Comparison of ENCODE assay signal across 8 cellular contexts in the genomic region with DNA sequence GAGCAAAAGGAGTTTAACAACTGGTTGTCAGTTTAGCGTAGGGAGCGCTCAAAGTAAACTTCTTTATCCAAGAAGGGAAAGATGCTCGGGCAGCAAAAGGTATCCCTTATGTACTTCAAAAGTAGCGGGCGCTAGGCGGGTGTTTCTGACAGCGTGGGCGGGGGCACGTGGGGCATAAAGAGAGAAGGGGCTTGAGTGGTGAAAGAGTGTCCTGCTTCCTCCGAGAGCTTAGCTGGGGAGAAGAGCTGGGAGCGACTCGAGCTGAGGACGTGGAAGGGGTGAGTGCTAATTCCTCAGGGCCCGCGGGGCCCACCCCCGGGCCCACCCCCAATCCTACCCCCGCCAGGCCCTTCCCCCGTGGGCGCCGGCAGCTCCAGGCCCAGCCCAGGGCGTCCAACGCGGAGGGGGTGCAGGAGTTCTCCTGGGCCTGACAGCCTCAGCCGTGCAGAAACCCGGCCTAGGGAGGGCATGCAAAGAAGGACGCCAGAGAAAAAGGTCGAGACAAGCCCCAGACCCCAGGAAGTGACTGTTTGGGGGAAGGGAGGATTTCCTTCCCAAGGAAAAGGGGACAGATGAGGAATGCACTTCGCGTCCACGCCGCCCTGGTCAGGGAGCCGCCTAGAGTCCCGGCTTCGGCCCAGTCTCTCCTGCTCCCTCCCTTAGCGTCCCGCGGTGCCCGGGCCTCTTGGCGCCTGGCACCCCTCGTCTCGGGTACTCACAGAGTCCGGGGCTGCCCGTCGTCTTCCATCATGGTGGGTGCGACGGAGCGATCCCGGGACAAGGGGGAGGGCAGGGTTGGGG. TPM values are rescaled to one million over a fixed set of nuclear protein-coding genes. Genes with fewer than 3 reads are reported as not detected.
A peak's percentile ranks its signal among the peaks of the same experiment; 100 is the strongest.
DNase-seq lines count a peak whose midpoint lies in the region; ATAC-seq and FAIRE-seq lines count a peak whose summit lies in the region.

No MANE protein-coding gene starts in this region.

- ATAC-seq in HG03354 (IDR thresholded peaks at IDR 0.05; ENCODE audit: poor library complexity, severe bottlenecking, unreplicated experiment) (peak; percentile 12), HG03469 (IDR thresholded peaks at IDR 0.05; ENCODE audit: unreplicated experiment) (no peak)

- H3K9me3 ChIP-seq in iPS-18a (ENCODE audit: control insufficient read depth, low read depth, low read length) (no peaks in the 10 kb centered on the region), small intestine (ENCODE audit: control insufficient read depth, low read depth) (no peaks in the 10 kb centered on the region)

- H3K27ac Mint-ChIP-seq in T-helper 2 cell treated with Interferon-gamma antibody and Interleukin-4, amounts not matched to agents 5 μg/mL and 100 μg/mL, for 36 hours: peak overlapping the region; percentile 86

- H3K4me3 ChIP-seq in iPS-18a (ENCODE audit: low read length) (peak overlapping the region; percentile 98), small intestine (ENCODE audit: low read depth in 1 of 2, low read length in 2 of 2) (peak overlapping the region; percentile 97 to 99)

- DNase-seq in NCI-H345 (lab: John Stamatoyannopoulos, UW) (peak; percentile 38), NCI-H345 treated with DMSO at 0.1 percent for 48 hours (lab: John Stamatoyannopoulos, UW; ENCODE audit: unreplicated experiment) (no peak), astrocyte of the hippocampus (ENCODE audit: low read depth, low spot score) (peak; percentile 57), small intestine (peak; percentile 35)
- DNase-seq in T-helper 2 cell treated with Interferon-gamma antibody and Interleukin-4, amounts not matched to agents 5 μg/mL and 100 μg/mL, for 36 hours (ENCODE audit: low spot score): peak; percentile 64

- peaks cover 46% of the 10 kb centered on the region for H3K4me1 Mint-ChIP-seq in T-helper 2 cell treated with Interferon-gamma antibody and Interleukin-4, amounts not matched to agents 5 μg/mL and 100 μg/mL, for 36 hours (ENCODE audit: low read depth)

- H3K27me3 ChIP-seq in iPS-18a (ENCODE audit: control insufficient read depth, insufficient read depth, low read length) (no peaks in the 10 kb centered on the region), small intestine (ENCODE audit: control insufficient read depth in 2 of 2, insufficient read depth in 2 of 2, low read length in 2 of 2) (no peaks in the 10 kb centered on the region)

- peak overlapping the region; percentile 95 for H3K9ac ChIP-seq in iPS-18a (ENCODE audit: low read length)

- H3K27ac ChIP-seq in iPS-18a (ENCODE audit: low read length): peak overlapping the region; percentile 71
- H3K27ac ChIP-seq in small intestine (ENCODE audit: low read depth in 1 of 2, low read length in 1 of 2): peak overlapping the region; percentile 96 to 99

- H3K4me3 Mint-ChIP-seq in T-helper 2 cell treated with Interferon-gamma antibody and Interleukin-4, amounts not matched to agents 5 μg/mL and 100 μg/mL, for 36 hours: peak overlapping the region; percentile 93

- no peaks in the 10 kb centered on the region for H3K9me3 Mint-ChIP-seq in T-helper 2 cell treated with Interferon-gamma antibody and Interleukin-4, amounts not matched to agents 5 μg/mL and 100 μg/mL, for 36 hours

- no peak for FAIRE-seq in small intestine (lab: Jason Lieb, UNC)

- peaks cover 28% of the 10 kb centered on the region for H3K36me3 Mint-ChIP-seq in T-helper 2 cell treated with Interferon-gamma antibody and Interleukin-4, amounts not matched to agents 5 μg/mL and 100 μg/mL, for 36 hours (ENCODE audit: low read depth)

- H3K36me3 ChIP-seq in iPS-18a (ENCODE audit: control insufficient read depth, low read depth, low read length) (no peaks in the 10 kb centered on the region), small intestine (ENCODE audit: control insufficient read depth in 2 of 2, insufficient read depth in 2 of 2, low read length in 2 of 2) (peaks cover 0 to 1% of the 10 kb centered on the region in 2 donors)

- 0% methylated on average over 29 to 48 of the region's 48 CpGs for WGBS in small intestine, 3 donors

- H3K4me1 ChIP-seq in iPS-18a (ENCODE audit: control insufficient read depth, low read depth, low read length): peaks cover 24% of the 10 kb centered on the region
- peaks cover 2 to 7% of the 10 kb centered on the region in 2 donors for H3K4me1 ChIP-seq in small intestine (ENCODE audit: control insufficient read depth in 2 of 2, insufficient read depth in 1 of 2, low read depth in 1 of 2, low read length in 1 of 2)

- no peaks in the 10 kb centered on the region for H3K27me3 Mint-ChIP-seq in T-helper 2 cell treated with Interferon-gamma antibody and Interleukin-4, amounts not matched to agents 5 μg/mL and 100 μg/mL, for 36 hours (ENCODE audit: low read depth)

RNA-seq across cellular contexts. Expression of gene TIAL1, which starts 0.8 kb away (rescaled TPM):
- 10 to 100 TPM; 43.8 to 56.4 (median 45.5) TPM for polyA plus RNA-seq in small intestine

RNA-seq across cellular contexts. Expression of gene RGS10, which starts 53.4 kb away (rescaled TPM):
- 10 to 100 TPM in 2 of 3 donors, 1 to 10 TPM in 1; 9.6 to 77.8 (median 25.4) TPM for polyA plus RNA-seq in small intestine

RNA-seq across cellular contexts. Expression of gene BAG3, which starts 55.3 kb away (rescaled TPM):
- 10 to 100 TPM in 2 of 3 donors, 1 to 10 TPM in 1; 9.5 to 15.3 (median 11.2) TPM for polyA plus RNA-seq in small intestine
